ENCODE assay signal across 24 cellular contexts in genomic region chr2:164756773-164757172, GRCh38.
"Had no signal": no experiment of that assay in that cellular context is flagged by ENCODE, and none has a peak within 500 bp of the region (broad histone marks: within the 10 kb centered on the region; RNA-seq: fewer than 3 reads in every experiment).

No MANE protein-coding gene starts in this region.

- H3K4me1 ChIP-seq: gastrocnemius medialis had no signal

- FAIRE-seq: islet of Langerhans had no signal

- H3K36me3 ChIP-seq: gastrocnemius medialis, neutrophil, ovary, sigmoid colon, thoracic aorta, vagina had no signal

- H3K9me3 ChIP-seq: gastrocnemius medialis, neutrophil, ovary, sigmoid colon, thoracic aorta, vagina had no signal

- H3K4me3 ChIP-seq: gastrocnemius medialis, ovary, sigmoid colon, thoracic aorta, vagina had no signal

- DNase-seq: activated CD4-positive, alpha-beta T cell treated with anti-CD3 and anti-CD28 coated beads for 48 hours; activated CD4-positive, alpha-beta T cell treated with anti-CD3 and anti-CD28 coated beads, Interleukin-2, amount 50 U/mL, for 48 hours; activated CD8-positive, alpha-beta memory T cell treated with anti-CD3 and anti-CD28 coated beads for 24 hours; activated effector memory CD4-positive, alpha-beta T cell treated with Interleukin-2 at 50 U/mL for 16 hours; activated naive CD4-positive, alpha-beta T cell treated with Interleukin-2 at 50 U/mL for 16 hours; anterior cingulate cortex; effector memory CD4-positive, alpha-beta T cell; erythroblast; gastrocnemius medialis; glutamatergic neuron; left ventricle myocardium superior; naive B cell; nephron progenitor cell; ovary; retina; sigmoid colon; small intestine; stimulated activated CD4-positive, alpha-beta T cell treated with anti-CD3 and anti-CD28 coated beads, Interleukin-4, amount 100 ng/mL, for 4 hours; stimulated activated CD8-positive, alpha-beta memory T cell treated with anti-CD3 and anti-CD28 coated beads, Interleukin-4, amount 100 ng/mL, for 48 hours; stimulated activated naive CD4-positive, alpha-beta T cell had no signal

- H3K27ac ChIP-seq: gastrocnemius medialis, neutrophil, sigmoid colon had no signal

- H3K27me3 ChIP-seq: gastrocnemius medialis, neutrophil, ovary, sigmoid colon, vagina had no signal
